34 cellular contexts compared by ENCODE assay signal in genomic region chr7:4815609-4816418, GRCh38. TPM values are rescaled to one million over a fixed set of nuclear protein-coding genes. Genes with fewer than 3 reads are reported as not detected.
DNase-seq lines count a peak whose midpoint lies in the region; ATAC-seq, FAIRE-seq and TF ChIP-seq lines count a peak whose summit lies in the region.
"Had no signal": no experiment of that assay in that cellular context is flagged by ENCODE, and none has a peak within 500 bp of the region (broad histone marks: within the 10 kb centered on the region; RNA-seq: fewer than 3 reads in every experiment).

No MANE protein-coding gene starts in this region.

- CTCF ChIA-PET in HepG2 (lab: Yijun Ruan, JAX; ENCODE audit: low intra/inter-chr PET ratio, low total read pairs) = no interaction called here

- no peaks in the 10 kb centered on the region for H4K20me1 ChIP-seq in HepG2 (ENCODE audit: insufficient read depth, low read length)

- peak; percentile 63 for ATAC-seq in HepG2
- ATAC-seq in right lobe of liver = no peak
- ATAC-seq: gastroesophageal sphincter; GM12878; left lung; Right ventricle myocardium inferior; sciatic nerve; stimulated activated memory B cell treated with anti-CD40 and anti-IgM and Interleukin-4, amounts not matched to agents 10 μg/mL and 1 μg/mL and 100 μg/mL, for 72 hours had no signal

- TF ChIP-seq EP300 in HepG2 (IDR thresholded peaks at IDR 0.05; ENCODE audit: low read depth in 2 of 2, low read length in 2 of 2) (no peak), HepG2 (CRISPR knock-in tag; IDR thresholded peaks at IDR 0.05; ENCODE audit: borderline replicate concordance) (no peak)

- H3K4me1 Mint-ChIP-seq in chondrocyte (ENCODE audit: low read depth) = peaks cover 4% of the 10 kb centered on the region
- no peaks in the 10 kb centered on the region for H3K4me1 Mint-ChIP-seq in activated naive CD8-positive, alpha-beta T cell treated with anti-CD3 and anti-CD28 coated beads for 36 hours
- H3K4me1 Mint-ChIP-seq: activated CD4-positive, alpha-beta T cell treated with anti-CD3 and anti-CD28 coated beads, Interleukin-2, amount 10 ng/mL, durations not matched to agents 24 days and 14 days; stimulated activated memory B cell treated with anti-CD40 and anti-IgM and Interleukin-4, amounts not matched to agents 10 μg/mL and 1 μg/mL and 100 μg/mL, for 72 hours had no signal

- peaks cover 7% of the 10 kb centered on the region; the same call in 1 of the 2 replicates for H3K4me1 ChIP-seq in HepG2 (ENCODE audit: insufficient read depth, low read length)
- H3K4me1 ChIP-seq in right lobe of liver = no peaks in the 10 kb centered on the region
- H3K4me1 ChIP-seq: left lung, neural progenitor cell, uterus had no signal

- intact Hi-C loops in HepG2 (cut with micrococcal nuclease; ENCODE audit: unreplicated experiment) (no loop called here), right lobe of liver (cut with DNase I) (no loop called here)

- FAIRE-seq in HepG2 (lab: Jason Lieb, UNC) = no peak
- FAIRE-seq: astrocyte, GM12878 had no signal

- in situ Hi-C loops in HepG2 (cut with HindIII; ENCODE audit: extremely low pct_ligation_motif_present, low pct_unique_long_range_greater_than_20kb) = no loop called here

- peak; percentile 60 for TF ChIP-seq CTCF in HepG2 (CRISPR knock-in tag; IDR thresholded peaks at IDR 0.05)
- no peak for TF ChIP-seq CTCF in right lobe of liver (IDR thresholded peaks at IDR 0.05)
- TF ChIP-seq CTCF in NB4 (IDR thresholded peaks at IDR 0.05; ENCODE audit: low read depth, low read length) = peak; percentile 27
- no peak for TF ChIP-seq CTCF in chondrocyte (IDR thresholded peaks at IDR 0.05)

- no peak overlapping the region for H3K4me2 ChIP-seq in HepG2 (ENCODE audit: low read depth, low read length)
- H3K4me2 ChIP-seq: neural progenitor cell had no signal

- H3K27ac ChIP-seq in HepG2 (ENCODE audit: extremely low read length, insufficient read depth, low read length) (no peak overlapping the region), right lobe of liver (no peak overlapping the region)
- H3K27ac ChIP-seq: gastroesophageal sphincter, left lung, neural progenitor cell, uterus had no signal

- no peak overlapping the region for H3K4me3 ChIP-seq in HepG2 (replicated peaks in 1 of 3; ENCODE audit: insufficient read depth in 1 of 3, low read depth in 2 of 3, low read length in 3 of 3)
- no peak overlapping the region for H3K4me3 ChIP-seq in right lobe of liver
- H3K4me3 ChIP-seq in NB4 (ENCODE audit: low read depth, low read length) = no peak overlapping the region
- H3K4me3 ChIP-seq: gastroesophageal sphincter, GM12878, left lung, neural progenitor cell, uterus had no signal

- DNase-seq in HepG2 (ENCODE audit: low spot score) = no peak
- no peak for DNase-seq in right lobe of liver
- DNase-seq in NB4 (ENCODE audit: low read depth) = no peak
- DNase-seq in chondrocyte (ENCODE audit: low spot score) = peak; percentile 89
- DNase-seq in stimulated activated CD8-positive, alpha-beta memory T cell treated with anti-CD3 and anti-CD28 coated beads, Interleukin-4, amount 100 ng/mL, for 48 hours = no peak
- DNase-seq in activated naive CD8-positive, alpha-beta T cell treated with anti-CD3 and anti-CD28 coated beads for 36 hours = no peak
- DNase-seq in cerebellar nuclear complex (lab: John Stamatoyannopoulos, UW) = no peak
- no peak for DNase-seq in HK-2 (ENCODE audit: unreplicated experiment)
- DNase-seq: 8988T; activated CD4-positive, alpha-beta T cell treated with anti-CD3 and anti-CD28 coated beads, Interleukin-2, amount 10 ng/mL, durations not matched to agents 24 days and 14 days; activated gamma-delta T cell; activated T-cell treated with anti-CD3 and anti-CD28 coated beads, Interleukin-2, amount 50 U/mL, for 24 hours; caudate nucleus; dermis blood vessel endothelial cell; DMS53; GDM1; HFFc6; hypothalamus; KG1; mesendoderm; NCI-H1436; NCI-H2081 treated with DMSO at 0.1 percent for 48 hours; NCI-H345; stimulated activated CD4-positive, alpha-beta T cell treated with anti-CD3 and anti-CD28 coated beads, Interleukin-4, amount 100 ng/mL, for 24 hours; uterus had no signal

- BruUV-seq in HepG2 (replicated peaks; lab: Mats Ljungman, UMichigan) = no TSS peak

- no peaks in the 10 kb centered on the region for H3K27me3 Mint-ChIP-seq in chondrocyte (ENCODE audit: low read depth)
- peaks cover 11% of the 10 kb centered on the region for H3K27me3 Mint-ChIP-seq in activated naive CD8-positive, alpha-beta T cell treated with anti-CD3 and anti-CD28 coated beads for 36 hours

- no peaks in the 10 kb centered on the region for H3K9me3 ChIP-seq in HepG2 (ENCODE audit: low read length)
- no peaks in the 10 kb centered on the region for H3K9me3 ChIP-seq in right lobe of liver
- H3K9me3 ChIP-seq: left lung, uterus had no signal

- no peak overlapping the region for H3K27ac Mint-ChIP-seq in chondrocyte (ENCODE audit: unreplicated experiment)
- H3K27ac Mint-ChIP-seq in activated naive CD8-positive, alpha-beta T cell treated with anti-CD3 and anti-CD28 coated beads for 36 hours = no peak overlapping the region
- H3K27ac Mint-ChIP-seq: activated CD4-positive, alpha-beta T cell treated with anti-CD3 and anti-CD28 coated beads, Interleukin-2, amount 10 ng/mL, durations not matched to agents 24 days and 14 days; activated T-cell treated with anti-CD3 and anti-CD28 coated beads, Interleukin-2, amount 50 U/mL, for 24 hours; HFFc6; neural progenitor cell; stimulated activated memory B cell treated with anti-CD40 and anti-IgM and Interleukin-4, amounts not matched to agents 10 μg/mL and 1 μg/mL and 100 μg/mL, for 72 hours; T-helper 2 cell treated with Interferon-gamma antibody and Interleukin-4, amounts not matched to agents 5 μg/mL and 100 μg/mL, for 36 hours had no signal

- H3K27me3 ChIP-seq in HepG2 (ENCODE audit: control insufficient read depth in 1 of 2, insufficient read depth in 2 of 2, low read length in 2 of 2) (peaks cover 11 to 63% of the 10 kb centered on the region in 2 experiments), right lobe of liver (no peaks in the 10 kb centered on the region)
- H3K27me3 ChIP-seq: neural progenitor cell, uterus had no signal

- POLR2A ChIA-PET in HepG2 (lab: Yijun Ruan, JAX) = no interaction called here

- H3K36me3 Mint-ChIP-seq in chondrocyte (ENCODE audit: low read depth) = peaks cover 7% of the 10 kb centered on the region
- H3K36me3 Mint-ChIP-seq in activated naive CD8-positive, alpha-beta T cell treated with anti-CD3 and anti-CD28 coated beads for 36 hours = no peaks in the 10 kb centered on the region
- H3K36me3 Mint-ChIP-seq: stimulated activated memory B cell treated with anti-CD40 and anti-IgM and Interleukin-4, amounts not matched to agents 10 μg/mL and 1 μg/mL and 100 μg/mL, for 72 hours had no signal

- WGBS in HepG2 (ENCODE audit: low lambda C conversion rate) = 38% methylated on average over 15 of the region's 38 CpGs
- 51% methylated on average over 2 of the region's 38 CpGs for WGBS in right lobe of liver (ENCODE audit: insufficient coverage, low coverage, low lambda C conversion rate, missing lambda C conversion rate)

- TF ChIP-seq RAD21 in HepG2 (CRISPR knock-in tag; IDR thresholded peaks at IDR 0.05) = no peak

- no peak overlapping the region for H2AFZ ChIP-seq in HepG2 (ENCODE audit: low read length)
- H2AFZ ChIP-seq: neural progenitor cell had no signal

- no peak overlapping the region for H3K4me3 Mint-ChIP-seq in chondrocyte (ENCODE audit: unreplicated experiment)
- H3K4me3 Mint-ChIP-seq in activated naive CD8-positive, alpha-beta T cell treated with anti-CD3 and anti-CD28 coated beads for 36 hours = no peak overlapping the region
- H3K4me3 Mint-ChIP-seq: activated CD4-positive, alpha-beta T cell treated with anti-CD3 and anti-CD28 coated beads, Interleukin-2, amount 10 ng/mL, durations not matched to agents 24 days and 14 days; activated T-cell treated with anti-CD3 and anti-CD28 coated beads, Interleukin-2, amount 50 U/mL, for 24 hours; HFFc6; neural progenitor cell; stimulated activated memory B cell treated with anti-CD40 and anti-IgM and Interleukin-4, amounts not matched to agents 10 μg/mL and 1 μg/mL and 100 μg/mL, for 72 hours; T-helper 2 cell treated with Interferon-gamma antibody and Interleukin-4, amounts not matched to agents 5 μg/mL and 100 μg/mL, for 36 hours had no signal

- TF ChIP-seq POLR2A in HepG2 (IDR thresholded peaks at IDR 0.05; ENCODE audit: insufficient read depth in 1 of 2, low read depth in 2 of 2, low read length in 2 of 2) = no peak
- TF ChIP-seq POLR2A in right lobe of liver (IDR thresholded peaks at IDR 0.05) = no peak
- no peak for TF ChIP-seq POLR2A in NB4 (IDR thresholded peaks at IDR 0.05; ENCODE audit: extremely low read depth, insufficient read length)

- H3K9ac ChIP-seq in HepG2 (ENCODE audit: insufficient read depth, low read depth, low read length) = no peak overlapping the region
- H3K9ac ChIP-seq: neural progenitor cell had no signal

- peaks cover 13% of the 10 kb centered on the region for H3K9me3 Mint-ChIP-seq in chondrocyte (ENCODE audit: low read depth)
- H3K9me3 Mint-ChIP-seq in activated naive CD8-positive, alpha-beta T cell treated with anti-CD3 and anti-CD28 coated beads for 36 hours = no peaks in the 10 kb centered on the region
- H3K9me3 Mint-ChIP-seq: activated T-cell treated with anti-CD3 and anti-CD28 coated beads, Interleukin-2, amount 50 U/mL, for 24 hours had no signal

- no peaks in the 10 kb centered on the region for H3K79me2 ChIP-seq in HepG2 (ENCODE audit: insufficient read depth, low read length)

- no peaks in the 10 kb centered on the region for H3K36me3 ChIP-seq in HepG2 (replicated peaks in 1 of 2; ENCODE audit: control insufficient read depth in 1 of 2, insufficient read depth in 2 of 2, low read length in 2 of 2)
- no peaks in the 10 kb centered on the region for H3K36me3 ChIP-seq in right lobe of liver
- H3K36me3 ChIP-seq: left lung, neural progenitor cell, uterus had no signal

RNA-seq across cellular contexts. Expression of gene AP5Z1, which starts 40.4 kb away (rescaled TPM):
- total RNA-seq in HepG2 (2016; rRNA removed; fragmentation: Illumina TruSeq; extraction: Trizol) (7.4 and 15.1 TPM in 2 replicates), right lobe of liver (10 to 100 TPM in 5 of 6 experiments, 1 to 10 TPM in 1; 9.7 to 23.6 (median 14.2) TPM), chondrocyte (35.7 to 61.2 TPM (median 59.7 TPM) in 3 replicates)
- total RNA-seq in HepG2 (2016; cell fraction: cytosol; rRNA removed; fragmentation: Illumina TruSeq; extraction: Trizol; ENCODE audit: low read depth) = 3.5 and 6.4 TPM in 2 replicates
- 7.5 and 15.3 TPM in 2 replicates for total RNA-seq in HepG2 (2016; cell fraction: insoluble cytoplasmic fraction; rRNA removed; fragmentation: Illumina TruSeq; extraction: Trizol)
- 4.1 and 5.0 TPM in 2 replicates for total RNA-seq in HepG2 (2016; cell fraction: membrane; rRNA removed; fragmentation: Illumina TruSeq; extraction: Trizol)
- 18.0 and 18.9 TPM in 2 replicates for total RNA-seq in HepG2 (2016; cell fraction: nucleus; rRNA removed; fragmentation: Illumina TruSeq; extraction: Trizol)
- polyA plus RNA-seq in HepG2 (2011; rRNA removed) = 9.3 and 16.0 TPM in 2 replicates
- polyA plus RNA-seq in HepG2 (2011; cell fraction: cytosol; rRNA removed) = 3.8 and 7.7 TPM in 2 replicates
- 83.4 and 101 TPM in 2 replicates for polyA plus RNA-seq in HepG2 (2011; cell fraction: nucleus; rRNA removed)
- 5.9 and 7.4 TPM in 2 replicates for polyA plus RNA-seq in HepG2 (2012)
- polyA plus RNA-seq in HepG2 (2016; cell fraction: cytosol; fragmentation: Illumina TruSeq; extraction: Trizol; ENCODE audit: low read depth) = 1.8 and 2.1 TPM in 2 replicates
- polyA plus RNA-seq in HepG2 (2016; cell fraction: insoluble cytoplasmic fraction; fragmentation: Illumina TruSeq; extraction: Trizol; ENCODE audit: low read depth) = 7.7 and 9.3 TPM in 2 replicates
- 3.1 and 4.0 TPM in 2 replicates for polyA plus RNA-seq in HepG2 (2016; cell fraction: membrane; fragmentation: Illumina TruSeq; extraction: Trizol; ENCODE audit: low read depth)
- polyA plus RNA-seq in HepG2 (2016; cell fraction: nucleus; fragmentation: Illumina TruSeq; extraction: Trizol; ENCODE audit: insufficient read depth, low read depth) = 42.6 and 43.4 TPM in 2 replicates
- polyA minus RNA-seq in HepG2 (2011; rRNA and poly(A)+ RNA removed; ENCODE audit: low replicate concordance) = 14.8 and 17.9 TPM in 2 replicates
- 6.2 and 7.0 TPM in 2 replicates for polyA minus RNA-seq in HepG2 (2011; cell fraction: cytosol; rRNA and poly(A)+ RNA removed)
- polyA minus RNA-seq in HepG2 (2011; cell fraction: nucleus; rRNA and poly(A)+ RNA removed) = 28.0 and 28.3 TPM in 2 replicates
- 10 to 100 TPM; 43.1 to 47.1 TPM for total RNA-seq in activated naive CD8-positive, alpha-beta T cell treated with anti-CD3 and anti-CD28 coated beads for 36 hours

RNA-seq across cellular contexts. Expression of gene PAPOLB, which starts 46.0 kb away (rescaled TPM):
- not detected in 2 replicates for total RNA-seq in HepG2 (2016; rRNA removed; fragmentation: Illumina TruSeq; extraction: Trizol)
- total RNA-seq in HepG2 (2016; cell fraction: cytosol; rRNA removed; fragmentation: Illumina TruSeq; extraction: Trizol; ENCODE audit: low read depth) = not detected in 2 replicates
- total RNA-seq in HepG2 (2016; cell fraction: insoluble cytoplasmic fraction; rRNA removed; fragmentation: Illumina TruSeq; extraction: Trizol) = not detected in 2 replicates
- total RNA-seq in HepG2 (2016; cell fraction: membrane; rRNA removed; fragmentation: Illumina TruSeq; extraction: Trizol) = not detected in 2 replicates
- total RNA-seq in HepG2 (2016; cell fraction: nucleus; rRNA removed; fragmentation: Illumina TruSeq; extraction: Trizol) = not detected in 2 replicates
- polyA plus RNA-seq in HepG2 (2011; rRNA removed) = not detected in 2 replicates
- polyA plus RNA-seq in HepG2 (2011; cell fraction: cytosol; rRNA removed) = not detected in 2 replicates
- polyA plus RNA-seq in HepG2 (2011; cell fraction: nucleus; rRNA removed) = not detected in 2 replicates
- polyA plus RNA-seq in HepG2 (2012) = not detected in 2 replicates
- not detected in 2 replicates for polyA plus RNA-seq in HepG2 (2016; cell fraction: cytosol; fragmentation: Illumina TruSeq; extraction: Trizol; ENCODE audit: low read depth)
- not detected in 2 replicates for polyA plus RNA-seq in HepG2 (2016; cell fraction: insoluble cytoplasmic fraction; fragmentation: Illumina TruSeq; extraction: Trizol; ENCODE audit: low read depth)
- polyA plus RNA-seq in HepG2 (2016; cell fraction: membrane; fragmentation: Illumina TruSeq; extraction: Trizol; ENCODE audit: low read depth) = not detected in 2 replicates
- not detected in 2 replicates for polyA plus RNA-seq in HepG2 (2016; cell fraction: nucleus; fragmentation: Illumina TruSeq; extraction: Trizol; ENCODE audit: insufficient read depth, low read depth)
- not detected in 2 replicates for polyA minus RNA-seq in HepG2 (2011; rRNA and poly(A)+ RNA removed; ENCODE audit: low replicate concordance)
- polyA minus RNA-seq in HepG2 (2011; cell fraction: cytosol; rRNA and poly(A)+ RNA removed) = not detected in 2 replicates
- polyA minus RNA-seq in HepG2 (2011; cell fraction: nucleus; rRNA and poly(A)+ RNA removed) = not detected in 2 replicates
- not detected for total RNA-seq in right lobe of liver
- 0.05 TPM in 1 of 3 replicates, not detected in the others for total RNA-seq in chondrocyte
- under 1 TPM in 1 of 2 experiments, not detected in 1; 0.04 TPM for total RNA-seq in activated naive CD8-positive, alpha-beta T cell treated with anti-CD3 and anti-CD28 coated beads for 36 hours
- total RNA-seq: activated CD4-positive, alpha-beta T cell treated with anti-CD3 and anti-CD28 coated beads, Interleukin-2, amount 10 ng/mL, durations not matched to agents 24 days and 14 days; astrocyte; GM12878; HFFc6 had no signal

Comparison
In these comparisons a context has a peak if more than half of its experiments do, and no peak if none do; other contexts are left out.
1. CTCF ChIP-seq: peak in HepG2 (single experiment) and NB4 (single experiment); none in right lobe of liver (0 of 4) and chondrocyte (single experiment).